ENCODE assay signal across 24 cellular contexts in the genomic region with DNA sequence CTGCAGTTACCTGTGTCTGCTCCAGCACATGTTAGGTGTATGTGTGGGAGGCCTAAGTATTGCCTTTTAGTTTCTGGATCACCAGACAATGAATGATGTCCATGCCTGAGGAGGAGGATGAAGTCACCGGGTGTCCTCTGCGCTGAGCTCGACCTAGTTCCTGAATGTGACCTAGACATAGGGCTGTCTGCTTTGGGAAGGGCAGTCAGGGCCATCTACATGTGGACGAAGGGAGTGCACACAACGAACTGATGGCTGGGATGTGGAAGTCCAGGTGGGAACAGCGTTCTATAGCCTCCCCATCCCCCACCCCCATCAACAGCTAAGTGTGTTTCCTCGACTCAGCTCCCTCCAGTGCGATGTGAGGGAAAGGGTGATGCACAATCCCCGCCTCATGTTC.
"Had no signal": no experiment of that assay in that cellular context is flagged by ENCODE, and none has a peak within 500 bp of the region (broad histone marks: within the 10 kb centered on the region; RNA-seq: fewer than 3 reads in every experiment).

No MANE protein-coding gene starts in this region.

- H3K4me3 ChIP-seq: left ventricle myocardium inferior, lung, ovary, right atrium auricular region, skin epidermis, suprapubic skin, thoracic aorta, tibial artery, uterus had no signal

- DNase-seq: hypothalamus; immature natural killer cell; kidney; left colon; left ventricle myocardium inferior; mesendoderm; naive B cell; natural killer cell; ovary; stimulated activated CD4-positive, alpha-beta T cell treated with anti-CD3 and anti-CD28 coated beads, Interleukin-12 subunit alpha, Interleukin-12 subunit beta, amount 100 ng/mL, for 4 hours; stimulated activated CD4-positive, alpha-beta T cell treated with anti-CD3 and anti-CD28 coated beads, Interleukin-15, amount 100 ng/mL, for 24 hours; stimulated activated CD4-positive, alpha-beta T cell treated with anti-CD3 and anti-CD28 coated beads, Interleukin-2, amount 100 ng/mL, for 24 hours; stimulated activated CD4-positive, alpha-beta T cell treated with anti-CD3 and anti-CD28 coated beads, Interleukin-4, amount 100 ng/mL, for 1 hour; stimulated activated naive CD4-positive, alpha-beta T cell; tibial artery; trophoblast cell; uterus had no signal

- H3K9me3 ChIP-seq: ovary, right atrium auricular region, suprapubic skin, thoracic aorta, tibial artery, uterus had no signal

- H3K27ac ChIP-seq: left ventricle myocardium inferior, ovary, right atrium auricular region, skin epidermis, suprapubic skin, thoracic aorta, tibial artery, uterus had no signal

- H3K4me1 ChIP-seq: left ventricle myocardium inferior, right atrium auricular region, suprapubic skin, tibial artery, uterus had no signal

- FAIRE-seq: islet of Langerhans, kidney had no signal

- ATAC-seq: left colon, natural killer cell, sciatic nerve had no signal

- H3K36me3 ChIP-seq: left ventricle myocardium inferior, ovary, right atrium auricular region, suprapubic skin, thoracic aorta, tibial artery, uterus had no signal

- H3K27me3 ChIP-seq: ovary, right atrium auricular region, suprapubic skin, tibial artery, uterus had no signal
